ENCODE assay signal across 1 cellular context in genomic region chr2:99180755-99181647, GRCh38.
TF ChIP-seq lines count a peak whose summit lies in the region.

TSS of gene MITD1 (minus strand) at chr2:99181058. CDS start at chr2:99180981, 77 bp downstream.
TSS of gene MRPL30 (plus strand) at chr2:99181184. CDS start at chr2:99186204, 5,020 bp downstream.

TF ChIP-seq in K562, 482 proteins besides CTCF, POLR2A, EP300 and RAD21 (continued from another document and continues in another):
- TF ChIP-seq MAX (CRISPR knock-in tag; IDR thresholded peaks at IDR 0.05) (peak; percentile 61), GMEB1 (CRISPR knock-in tag; IDR thresholded peaks at IDR 0.05) (peak; percentile 71), HES1 (IDR thresholded peaks at IDR 0.05; ENCODE audit: low read depth) (no peak), RB1 (IDR thresholded peaks at IDR 0.05; ENCODE audit: low read depth) (peak; percentile 92), JUN (IDR thresholded peaks at IDR 0.05; ENCODE audit: borderline replicate concordance, low read depth, low read length) (0 out of 2 replicates have a peak, but pooled peaks have one; percentile 5), JUN (CRISPR knock-in tag; IDR thresholded peaks at IDR 0.05; ENCODE audit: borderline replicate concordance) (no peak), FOXK1 (CRISPR knock-in tag; IDR thresholded peaks at IDR 0.05; ENCODE audit: borderline replicate concordance) (no peak), PHF21A (IDR thresholded peaks at IDR 0.05; ENCODE audit: borderline replicate concordance, low read depth) (0 out of 2 replicates have a peak, but pooled peaks have one; percentile 28), ZNF124 (CRISPR knock-in tag; IDR thresholded peaks at IDR 0.05) (no peak), ZNF586 (CRISPR knock-in tag; conservative IDR thresholded peaks at IDR 0.05) (no peak), SMAD1 (IDR thresholded peaks at IDR 0.05; ENCODE audit: low read depth, low read length, partially characterized antibody) (peak; percentile 26), KDM4B (IDR thresholded peaks at IDR 0.05; ENCODE audit: borderline replicate concordance in 2 of 2, low read depth in 1 of 2) (no peak), RREB1 (CRISPR knock-in tag; IDR thresholded peaks at IDR 0.05) (peak; percentile 32; the same call in 1 of the 2 replicates), MED1 (CRISPR knock-in tag; IDR thresholded peaks at IDR 0.05; ENCODE audit: borderline replicate concordance) (no peak), CCNT2 (IDR thresholded peaks at IDR 0.05; ENCODE audit: borderline replicate concordance, extremely low read depth, insufficient read length, low read depth, low read length) (no peak), HNRNPL (IDR thresholded peaks at IDR 0.05; ENCODE audit: low read depth, low read length) (no peak), GTF3C2 (IDR thresholded peaks at IDR 0.05; ENCODE audit: borderline replicate concordance, extremely low read depth, insufficient read length) (no peak), ARHGAP35 (IDR thresholded peaks at IDR 0.05; ENCODE audit: partially characterized antibody) (no peak), CTBP1 (IDR thresholded peaks at IDR 0.05; ENCODE audit: borderline replicate concordance) (peak; percentile 83), STAT5A (IDR thresholded peaks at IDR 0.05; ENCODE audit: borderline replicate concordance, low read length) (peak; percentile 45; the same call in 1 of the 2 replicates), SREBF1 (IDR thresholded peaks at IDR 0.05; ENCODE audit: borderline replicate concordance, low read depth, low read length) (no peak), ELF4 (CRISPR knock-in tag; IDR thresholded peaks at IDR 0.05) (0 out of 2 replicates have a peak, but pooled peaks have one; percentile 35), KDM5B (IDR thresholded peaks at IDR 0.05; ENCODE audit: insufficient replicate concordance, low read depth, low read length) (peak; percentile 93), MTF1 (CRISPR knock-in tag; IDR thresholded peaks at IDR 0.05; ENCODE audit: borderline replicate concordance) (no peak), ZBTB43 (CRISPR knock-in tag; IDR thresholded peaks at IDR 0.05) (no peak), MXD1 (CRISPR knock-in tag; IDR thresholded peaks at IDR 0.05; ENCODE audit: borderline replicate concordance, poor library complexity, severe bottlenecking) (no peak), ZNF699 (CRISPR knock-in tag; IDR thresholded peaks at IDR 0.05; ENCODE audit: insufficient replicate concordance) (no peak), BRF2 (IDR thresholded peaks at IDR 0.05; ENCODE audit: borderline replicate concordance, insufficient read depth, insufficient read length) (no peak), BRF1 (IDR thresholded peaks at IDR 0.05; ENCODE audit: borderline replicate concordance, extremely low read depth, insufficient read length) (no peak), ZNF609 (CRISPR knock-in tag; IDR thresholded peaks at IDR 0.05; ENCODE audit: borderline replicate concordance) (no peak), PHF8 (IDR thresholded peaks at IDR 0.05; ENCODE audit: borderline replicate concordance, low read length) (peak; percentile 92; the same call in 1 of the 2 replicates), DEAF1 (CRISPR knock-in tag; IDR thresholded peaks at IDR 0.05) (no peak)
